ENCODE assay signal across 11 cellular contexts in genomic region chr10:80234331-80235235, GRCh38. TPM values are rescaled to one million over a fixed set of nuclear protein-coding genes. Genes with fewer than 3 reads are reported as not detected.
DNase-seq lines count a peak whose midpoint lies in the region; ATAC-seq lines count a peak whose summit lies in the region.
"Not testable (repeated sequence)": the region's sequence is repeated elsewhere in the genome, so short reads cannot be mapped to it uniquely, and the experiment has no call there.
"Had no signal": no experiment of that assay in that cellular context is flagged by ENCODE, and none has a peak within 500 bp of the region (broad histone marks: within the 10 kb centered on the region; RNA-seq: fewer than 3 reads in every experiment).

No MANE protein-coding gene starts in this region.

- ATAC-seq in GM18858 (IDR thresholded peaks at IDR 0.05; ENCODE audit: unreplicated experiment) (peak; percentile 100), GM19397 (IDR thresholded peaks at IDR 0.05; ENCODE audit: unreplicated experiment) (peak; percentile 100), GM21619 (IDR thresholded peaks at IDR 0.05; ENCODE audit: unreplicated experiment) (peak; percentile 100), HG02884 (IDR thresholded peaks at IDR 0.05; ENCODE audit: unreplicated experiment) (peak; percentile 100), HG03139 (IDR thresholded peaks at IDR 0.05; ENCODE audit: unreplicated experiment) (peak; percentile 100), HG03571 (IDR thresholded peaks at IDR 0.05; ENCODE audit: unreplicated experiment) (peak; percentile 100)
- peak; percentile 47 for ATAC-seq in activated CD4-positive, alpha-beta T cell treated with anti-CD3 and anti-CD28 coated beads for 36 hours
- ATAC-seq in stimulated activated naive B cell treated with anti-CD40 and anti-IgM and Interleukin-4, amounts not matched to agents 10 μg/mL and 1 μg/mL and 100 μg/mL, for 72 hours (replicated peaks) = peak; percentile 72 to 95

- not testable (repeated sequence) for H3K9me3 Mint-ChIP-seq in activated CD4-positive, alpha-beta T cell treated with anti-CD3 and anti-CD28 coated beads for 36 hours (ENCODE audit: low read depth); stimulated activated naive B cell treated with anti-CD40 and anti-IgM and Interleukin-4, amounts not matched to agents 10 μg/mL and 1 μg/mL and 100 μg/mL, for 72 hours

- intact Hi-C loops in activated CD4-positive, alpha-beta T cell treated with anti-CD3 and anti-CD28 coated beads for 36 hours (cut with DNase I, micrococcal nuclease) = loop anchor here (5.0 to 10.0 kb wide), 2 partner anchors 707 to 710 kb away; no protein-coding TSS in a partner anchor

- H3K36me3 Mint-ChIP-seq in activated CD4-positive, alpha-beta T cell treated with anti-CD3 and anti-CD28 coated beads for 36 hours (ENCODE audit: low read depth); stimulated activated naive B cell treated with anti-CD40 and anti-IgM and Interleukin-4, amounts not matched to agents 10 μg/mL and 1 μg/mL and 100 μg/mL, for 72 hours: not testable (repeated sequence)

- not testable (repeated sequence) for DNase-seq in activated CD4-positive, alpha-beta T cell treated with anti-CD3 and anti-CD28 coated beads for 36 hours; stimulated activated naive B cell treated with anti-CD40 and anti-IgM and Interleukin-4, amounts not matched to agents 10 μg/mL and 1 μg/mL and 100 μg/mL, for 72 hours

- H3K27me3 Mint-ChIP-seq in activated CD4-positive, alpha-beta T cell treated with anti-CD3 and anti-CD28 coated beads for 36 hours = not testable (repeated sequence)
- peaks cover 0 to 11% of the 10 kb centered on the region in 2 donors for H3K27me3 Mint-ChIP-seq in stimulated activated naive B cell treated with anti-CD40 and anti-IgM and Interleukin-4, amounts not matched to agents 10 μg/mL and 1 μg/mL and 100 μg/mL, for 72 hours

- not testable (repeated sequence) for H3K4me3 Mint-ChIP-seq in activated CD4-positive, alpha-beta T cell treated with anti-CD3 and anti-CD28 coated beads for 36 hours; stimulated activated naive B cell treated with anti-CD40 and anti-IgM and Interleukin-4, amounts not matched to agents 10 μg/mL and 1 μg/mL and 100 μg/mL, for 72 hours

- not testable (repeated sequence) for H3K4me1 Mint-ChIP-seq in activated CD4-positive, alpha-beta T cell treated with anti-CD3 and anti-CD28 coated beads for 36 hours; stimulated activated naive B cell treated with anti-CD40 and anti-IgM and Interleukin-4, amounts not matched to agents 10 μg/mL and 1 μg/mL and 100 μg/mL, for 72 hours

- CTCF ChIA-PET in activated CD4-positive, alpha-beta T cell treated with anti-CD3 and anti-CD28 coated beads for 36 hours (lab: Charles Lee) = interaction anchor here (0.6 kb wide), 1 partner anchor 107 kb away, joined by 3 read pairs; no protein-coding TSS in a partner anchor

- H3K27ac Mint-ChIP-seq in activated CD4-positive, alpha-beta T cell treated with anti-CD3 and anti-CD28 coated beads for 36 hours; stimulated activated naive B cell treated with anti-CD40 and anti-IgM and Interleukin-4, amounts not matched to agents 10 μg/mL and 1 μg/mL and 100 μg/mL, for 72 hours: not testable (repeated sequence)

- POLR2A ChIA-PET in activated CD4-positive, alpha-beta T cell treated with anti-CD3 and anti-CD28 coated beads for 36 hours (lab: Charles Lee) = not testable (repeated sequence)

RNA-seq across cellular contexts. Expression of gene ANXA11, which starts 29.2 kb away (rescaled TPM):
- total RNA-seq in activated CD4-positive, alpha-beta T cell treated with anti-CD3 and anti-CD28 coated beads for 36 hours = 100 to 1,000 TPM; 256 to 348 TPM

RNA-seq across cellular contexts. Expression of gene MAT1A, which starts 54.9 kb away (rescaled TPM):
- total RNA-seq in activated CD4-positive, alpha-beta T cell treated with anti-CD3 and anti-CD28 coated beads for 36 hours = not detected
- total RNA-seq: occipital lobe, right atrium auricular region, tibial nerve had no signal

Comparison
In these comparisons a context has a peak if more than half of its experiments do, and no peak if none do; other contexts are left out.
1. ATAC-seq: peak in every context shown above with its lines; median percentile 100 in GM18858; 100 in GM19397; 100 in GM21619; 100 in HG02884; 100 in HG03139; 100 in HG03571; 84 in stimulated activated naive B cell treated with anti-CD40 and anti-IgM and Interleukin-4, amounts not matched to agents 10 μg/mL and 1 μg/mL and 100 μg/mL, for 72 hours; 47 in activated CD4-positive, alpha-beta T cell treated with anti-CD3 and anti-CD28 coated beads for 36 hours.